In the genomic region with DNA sequence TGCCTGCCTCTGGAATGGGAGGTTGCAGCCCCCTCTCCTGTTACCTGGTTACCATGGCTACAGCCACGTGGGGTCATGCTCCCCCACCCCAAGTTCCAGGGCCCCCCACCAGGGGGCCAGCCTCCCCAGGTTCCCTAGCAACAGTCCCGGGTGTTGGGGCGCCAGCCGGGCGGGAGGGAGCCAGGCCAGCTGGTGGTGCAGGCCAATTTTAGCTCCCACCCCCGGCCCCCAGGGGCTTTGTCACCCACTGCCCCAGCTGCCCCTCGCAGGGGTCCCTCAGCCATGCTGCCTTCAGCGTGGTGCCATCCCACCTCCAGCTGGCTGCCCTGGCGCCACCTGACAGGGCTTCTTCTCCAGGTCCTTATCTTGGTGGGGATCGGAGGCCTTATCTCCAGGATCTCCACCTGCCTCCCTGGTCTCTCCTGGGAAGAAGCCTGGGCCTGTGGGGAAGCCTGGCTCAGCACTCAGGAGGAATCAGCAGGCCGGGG, we compare ENCODE assay signal across 12 cellular contexts. TPM values are rescaled to one million over a fixed set of nuclear protein-coding genes. Genes with fewer than 3 reads are reported as not detected.
DNase-seq lines count a peak whose midpoint lies in the region; ATAC-seq and TF ChIP-seq lines count a peak whose summit lies in the region.
"Had no signal": no experiment of that assay in that cellular context is flagged by ENCODE, and none has a peak within 500 bp of the region (broad histone marks: within the 10 kb centered on the region; RNA-seq: fewer than 3 reads in every experiment).

No MANE protein-coding gene starts in this region.

- H3K4me3 Mint-ChIP-seq in activated B cell treated with CpG ODN at 0.5 μM for 24 hours (peak overlapping the region; percentile 57), glutamatergic neuron (ENCODE audit: unreplicated experiment) (peak overlapping the region; percentile 74)

- intact Hi-C loops in A673 (cut with micrococcal nuclease; ENCODE audit: unreplicated experiment): no loop called here
- intact Hi-C loops in activated B cell treated with CpG ODN at 0.5 μM for 24 hours (cut with micrococcal nuclease): loop anchor here (10.0 kb wide), 1 partner anchor 151 kb away; a partner anchor contains a TSS

- H3K4me1 Mint-ChIP-seq in activated B cell treated with CpG ODN at 0.5 μM for 24 hours (peaks cover 33% of the 10 kb centered on the region), glutamatergic neuron (ENCODE audit: low read depth, unreplicated experiment) (peaks cover 11% of the 10 kb centered on the region)

- H3K27ac Mint-ChIP-seq in activated B cell treated with CpG ODN at 0.5 μM for 24 hours (no peak overlapping the region), glutamatergic neuron (ENCODE audit: unreplicated experiment) (no peak overlapping the region)

- peak; percentile 26; the same call in 1 of the 2 replicates for TF ChIP-seq CTCF in A673 (conservative IDR thresholded peaks at IDR 0.05; ENCODE audit: low read depth, low read length)
- TF ChIP-seq CTCF in GM12864 (IDR thresholded peaks at IDR 0.05; ENCODE audit: low read depth, low read length, missing control alignments): peak; percentile 46
- no peak for TF ChIP-seq CTCF in activated B cell treated with CpG ODN at 0.5 μM for 24 hours (IDR thresholded peaks at IDR 0.05)
- peak; percentile 58 for TF ChIP-seq CTCF in glutamatergic neuron (IDR thresholded peaks at IDR 0.05; ENCODE audit: partially characterized antibody, unreplicated experiment)

- H3K27ac ChIP-seq in A673 (ENCODE audit: low read depth, low read length, poor library complexity, severe bottlenecking): no peak overlapping the region

- ATAC-seq in activated B cell treated with CpG ODN at 0.5 μM for 24 hours (ENCODE audit: low read depth): no peak
- ATAC-seq in GM18519 (IDR thresholded peaks at IDR 0.05; ENCODE audit: low FRiP score, unreplicated experiment): no peak

- no peaks in the 10 kb centered on the region for H3K36me3 ChIP-seq in A673 (ENCODE audit: insufficient read depth, low read length, poor library complexity, severe bottlenecking)

- H3K9me3 ChIP-seq in A673 (ENCODE audit: low read depth, low read length, poor library complexity, severe bottlenecking): no peaks in the 10 kb centered on the region

- H3K4me3 ChIP-seq in A673 (ENCODE audit: low read depth, low read length, poor library complexity, severe bottlenecking): no peak overlapping the region
- no peak overlapping the region for H3K4me3 ChIP-seq in GM12864 (ENCODE audit: low read depth, low read length)

- CTCF ChIA-PET in A673 (lab: Charles Lee) (no interaction called here), activated B cell treated with CpG ODN at 0.5 μM for 24 hours (lab: Charles Lee) (no interaction called here)

- H3K36me3 Mint-ChIP-seq in activated B cell treated with CpG ODN at 0.5 μM for 24 hours (ENCODE audit: low read depth) (peaks cover 4% of the 10 kb centered on the region), glutamatergic neuron (ENCODE audit: unreplicated experiment) (no peaks in the 10 kb centered on the region)

- no TSS peak for BruUV-seq in A673 (replicated peaks; lab: Mats Ljungman, UMichigan)

- H3K9me3 Mint-ChIP-seq in activated B cell treated with CpG ODN at 0.5 μM for 24 hours (no peaks in the 10 kb centered on the region), glutamatergic neuron (ENCODE audit: unreplicated experiment) (peaks cover 6% of the 10 kb centered on the region)

- POLR2A ChIA-PET in A673 (lab: Charles Lee; ENCODE audit: low non-redundant PET): no interaction called here
- POLR2A ChIA-PET in activated B cell treated with CpG ODN at 0.5 μM for 24 hours (lab: Charles Lee): no interaction called here

- H3K27me3 ChIP-seq in A673 (replicated peaks; ENCODE audit: insufficient read depth, low read depth, low read length, poor library complexity): no peaks in the 10 kb centered on the region

- H3K27me3 Mint-ChIP-seq in activated B cell treated with CpG ODN at 0.5 μM for 24 hours (no peaks in the 10 kb centered on the region), glutamatergic neuron (ENCODE audit: unreplicated experiment) (peaks cover 10% of the 10 kb centered on the region)

- H3K4me1 ChIP-seq in A673 (ENCODE audit: insufficient read depth, low read length, poor library complexity, severe bottlenecking): peaks cover 1% of the 10 kb centered on the region

- DNase-seq in A673 (ENCODE audit: low spot score): no peak
- no peak for DNase-seq in GM12864 (ENCODE audit: low read depth)
- DNase-seq in activated B cell treated with CpG ODN at 0.5 μM for 24 hours: no peak
- peak; percentile 34 for DNase-seq in glutamatergic neuron
- no peak for DNase-seq in activated CD4-positive, CD25-positive, alpha-beta regulatory T cell (lab: John Stamatoyannopoulos, UW)
- no peak for DNase-seq in cerebellar cortex (ENCODE audit: low spot score)
- no peak for DNase-seq in Ammon's horn (ENCODE audit: low spot score)
- DNase-seq: hippocampal formation, NCI-H1436, SW 1271 had no signal

RNA-seq across cellular contexts. Expression of a gene that starts 3.0 kb away (rescaled TPM):
- 44.0 and 46.4 TPM in 2 replicates for total RNA-seq in A673 (2021)
- total RNA-seq in activated B cell treated with CpG ODN at 0.5 μM for 24 hours: 26.0 and 28.0 TPM in 2 replicates
- 110 TPM for total RNA-seq in glutamatergic neuron (ENCODE audit: unreplicated experiment)

RNA-seq across cellular contexts. Expression of a gene that starts 8.9 kb away (rescaled TPM):
- total RNA-seq in A673 (2021) (not detected in 2 replicates), activated B cell treated with CpG ODN at 0.5 μM for 24 hours (not detected in 2 replicates), glutamatergic neuron (ENCODE audit: unreplicated experiment) (not detected)
- total RNA-seq: renal cortical epithelial cell had no signal
